Comparison of ENCODE assay signal across 17 cellular contexts in genomic region chr14:61219256-61219655, GRCh38.
DNase-seq lines count a peak whose midpoint lies in the region; ATAC-seq and TF ChIP-seq lines count a peak whose summit lies in the region.
"Had no signal": no experiment of that assay in that cellular context is flagged by ENCODE, and none has a peak within 500 bp of the region (broad histone marks: within the 10 kb centered on the region; RNA-seq: fewer than 3 reads in every experiment).

No MANE protein-coding gene starts in this region.

- no peaks in the 10 kb centered on the region for H3K79me2 ChIP-seq in GM23248 (ENCODE audit: insufficient read depth)

- H3F3A ChIP-seq in GM23248 (ENCODE audit: insufficient read depth): peaks cover 29% of the 10 kb centered on the region

- in situ Hi-C loops in GM23248 (cut with MboI): no loop called here

- ATAC-seq in activated CD8-positive, alpha-beta T cell treated with anti-CD3 and anti-CD28 coated beads for 36 hours: peak; percentile 49
- no peak for ATAC-seq in activated CD8-positive, alpha-beta T cell treated with anti-CD3 and anti-CD28 coated beads, Interleukin-2, amount 10 ng/mL, durations not matched to agents 7 days and 5 days
- no peak for ATAC-seq in activated CD4-positive, CD25-positive, alpha-beta regulatory T cell treated with anti-CD3 and anti-CD28 coated beads, Interleukin-2, amount 50 U/mL, for 24 hours
- ATAC-seq: GM12878 had no signal

- 22 to 33% methylated on average over 1 of the region's 1 CpG for WGBS in GM23248 (ENCODE audit: low coverage in 1 of 2, low lambda C conversion rate in 2 of 2, missing lambda C conversion rate in 2 of 2), 2 experiments

- H3K4me1 Mint-ChIP-seq in activated CD8-positive, alpha-beta T cell treated with anti-CD3 and anti-CD28 coated beads for 36 hours (ENCODE audit: low read depth): peaks cover 4% of the 10 kb centered on the region
- H3K4me1 Mint-ChIP-seq in activated CD8-positive, alpha-beta T cell treated with anti-CD3 and anti-CD28 coated beads, Interleukin-2, amount 10 ng/mL, durations not matched to agents 7 days and 5 days (ENCODE audit: low read depth): no peaks in the 10 kb centered on the region
- H3K4me1 Mint-ChIP-seq in mesothelial cell of epicardium: peaks cover 66% of the 10 kb centered on the region

- peaks cover 44% of the 10 kb centered on the region for H3K4me1 ChIP-seq in GM23248 (ENCODE audit: insufficient read depth)
- H3K4me1 ChIP-seq in adipocyte (ENCODE audit: control insufficient read depth, insufficient read depth, low read length): peaks cover 94% of the 10 kb centered on the region
- H3K4me1 ChIP-seq: Caco-2 had no signal

- H3K9me2 ChIP-seq in GM23248 (ENCODE audit: insufficient read depth): no peaks in the 10 kb centered on the region

- H4K20me1 ChIP-seq in GM23248 (ENCODE audit: insufficient read depth): no peaks in the 10 kb centered on the region

- intact Hi-C loops in activated CD8-positive, alpha-beta T cell treated with anti-CD3 and anti-CD28 coated beads for 36 hours (cut with micrococcal nuclease): no loop called here

- H3K27ac ChIP-seq in GM23248: peak overlapping the region; percentile 29
- H3K27ac ChIP-seq: KMS-11 had no signal

- no peak overlapping the region for H3K27ac Mint-ChIP-seq in activated CD8-positive, alpha-beta T cell treated with anti-CD3 and anti-CD28 coated beads for 36 hours
- H3K27ac Mint-ChIP-seq in activated CD8-positive, alpha-beta T cell treated with anti-CD3 and anti-CD28 coated beads, Interleukin-2, amount 10 ng/mL, durations not matched to agents 7 days and 5 days: no peak overlapping the region
- H3K27ac Mint-ChIP-seq in mesothelial cell of epicardium: peak overlapping the region; percentile 33
- H3K27ac Mint-ChIP-seq: CD14-positive monocyte had no signal

- H3K27me3 Mint-ChIP-seq in activated CD8-positive, alpha-beta T cell treated with anti-CD3 and anti-CD28 coated beads for 36 hours: peaks cover 30% of the 10 kb centered on the region
- peaks cover 42% of the 10 kb centered on the region for H3K27me3 Mint-ChIP-seq in activated CD8-positive, alpha-beta T cell treated with anti-CD3 and anti-CD28 coated beads, Interleukin-2, amount 10 ng/mL, durations not matched to agents 7 days and 5 days (ENCODE audit: low read depth)
- H3K27me3 Mint-ChIP-seq in mesothelial cell of epicardium (ENCODE audit: low read depth): peaks cover 2% of the 10 kb centered on the region

- DNase-seq in activated CD8-positive, alpha-beta T cell treated with anti-CD3 and anti-CD28 coated beads for 36 hours: peak; percentile 5
- DNase-seq in activated CD8-positive, alpha-beta T cell treated with anti-CD3 and anti-CD28 coated beads, Interleukin-2, amount 10 ng/mL, durations not matched to agents 7 days and 5 days: no peak
- DNase-seq in GM23248: peak; percentile 61
- peak; percentile 28 for DNase-seq in adipocyte (ENCODE audit: low read depth)
- no peak for DNase-seq in mesothelial cell of epicardium (ENCODE audit: low spot score in 2 of 2, unreplicated experiment in 2 of 2)
- DNase-seq in AG08396 (ENCODE audit: low spot score): no peak
- DNase-seq in T-helper 2 cell: no peak
- DNase-seq: Caco-2, DMS53, MG63, NCI-H1105, NCI-H1694 treated with DMSO at 0.1 percent for 48 hours, NCI-H446 had no signal

- H3K9me3 Mint-ChIP-seq in activated CD8-positive, alpha-beta T cell treated with anti-CD3 and anti-CD28 coated beads for 36 hours: no peaks in the 10 kb centered on the region
- no peaks in the 10 kb centered on the region for H3K9me3 Mint-ChIP-seq in activated CD8-positive, alpha-beta T cell treated with anti-CD3 and anti-CD28 coated beads, Interleukin-2, amount 10 ng/mL, durations not matched to agents 7 days and 5 days (ENCODE audit: insufficient read depth)
- no peaks in the 10 kb centered on the region for H3K9me3 Mint-ChIP-seq in mesothelial cell of epicardium
- H3K9me3 Mint-ChIP-seq: CD14-positive monocyte had no signal

- H2AFZ ChIP-seq in GM23248: peak overlapping the region; percentile 40; the same call in 1 of the 2 replicates

- no peak for TF ChIP-seq CTCF in activated CD8-positive, alpha-beta T cell treated with anti-CD3 and anti-CD28 coated beads for 36 hours (IDR thresholded peaks at IDR 0.05)
- TF ChIP-seq CTCF in mesothelial cell of epicardium (IDR thresholded peaks at IDR 0.05; ENCODE audit: unreplicated experiment): no peak

- H3K27me3 ChIP-seq in GM23248 (replicated peaks; ENCODE audit: insufficient read depth): no peaks in the 10 kb centered on the region
- H3K27me3 ChIP-seq in adipocyte (replicated peaks; ENCODE audit: control insufficient read depth, insufficient read depth, low read length): no peaks in the 10 kb centered on the region
- H3K27me3 ChIP-seq: MG63 had no signal

- H3K4me3 ChIP-seq in GM23248 (no peak overlapping the region), adipocyte (ENCODE audit: low read length) (no peak overlapping the region)
- H3K4me3 ChIP-seq: GM12878, MG63 had no signal

- H3K4me3 Mint-ChIP-seq in activated CD8-positive, alpha-beta T cell treated with anti-CD3 and anti-CD28 coated beads for 36 hours: no peak overlapping the region
- H3K4me3 Mint-ChIP-seq in activated CD8-positive, alpha-beta T cell treated with anti-CD3 and anti-CD28 coated beads, Interleukin-2, amount 10 ng/mL, durations not matched to agents 7 days and 5 days: no peak overlapping the region
- no peak overlapping the region for H3K4me3 Mint-ChIP-seq in mesothelial cell of epicardium

- CTCF ChIA-PET in activated CD8-positive, alpha-beta T cell treated with anti-CD3 and anti-CD28 coated beads for 36 hours (lab: Charles Lee): interaction anchor here (0.8 to 2.0 kb wide), 3 partner anchors 15 to 619 kb away, joined by 3 to 4 read pairs (median 4); no protein-coding TSS in a partner anchor
- CTCF ChIA-PET in activated CD8-positive, alpha-beta T cell treated with anti-CD3 and anti-CD28 coated beads, Interleukin-2, amount 10 ng/mL, durations not matched to agents 7 days and 5 days (lab: Charles Lee): interaction anchor here (2.2 kb wide), 1 partner anchor 34 kb away, joined by 5 read pairs; no protein-coding TSS in a partner anchor

- H3K9ac ChIP-seq in GM23248: no peak overlapping the region
- peak overlapping the region; percentile 16 for H3K9ac ChIP-seq in adipocyte (ENCODE audit: low read length)
- H3K9ac ChIP-seq: KMS-11 had no signal

- H3K36me3 Mint-ChIP-seq in activated CD8-positive, alpha-beta T cell treated with anti-CD3 and anti-CD28 coated beads for 36 hours (ENCODE audit: low read depth): no peaks in the 10 kb centered on the region
- no peaks in the 10 kb centered on the region for H3K36me3 Mint-ChIP-seq in activated CD8-positive, alpha-beta T cell treated with anti-CD3 and anti-CD28 coated beads, Interleukin-2, amount 10 ng/mL, durations not matched to agents 7 days and 5 days (ENCODE audit: low read depth)
- no peaks in the 10 kb centered on the region for H3K36me3 Mint-ChIP-seq in mesothelial cell of epicardium
- H3K36me3 Mint-ChIP-seq: CD14-positive monocyte had no signal

- H3K9me3 ChIP-seq in GM23248 (ENCODE audit: low read depth) (no peaks in the 10 kb centered on the region), adipocyte (ENCODE audit: control insufficient read depth, low read length) (no peaks in the 10 kb centered on the region)
- H3K9me3 ChIP-seq: Caco-2, MG63 had no signal

- H3K4me2 ChIP-seq in GM23248 (ENCODE audit: unreplicated experiment): peak overlapping the region; percentile 39
- H3K4me2 ChIP-seq: KMS-11 had no signal

- POLR2A ChIA-PET in activated CD8-positive, alpha-beta T cell treated with anti-CD3 and anti-CD28 coated beads for 36 hours (lab: Charles Lee): no interaction called here
- POLR2A ChIA-PET in activated CD8-positive, alpha-beta T cell treated with anti-CD3 and anti-CD28 coated beads, Interleukin-2, amount 10 ng/mL, durations not matched to agents 7 days and 5 days (lab: Charles Lee): no interaction called here

- no peaks in the 10 kb centered on the region for H3K36me3 ChIP-seq in GM23248 (ENCODE audit: low read depth)
- H3K36me3 ChIP-seq in adipocyte (ENCODE audit: control insufficient read depth, insufficient read depth, low read length, severe bottlenecking): no peaks in the 10 kb centered on the region
- H3K36me3 ChIP-seq: MG63 had no signal

Comparison
In these comparisons a context has a peak if more than half of its experiments do, and no peak if none do; other contexts are left out.
1. DNase-seq: peak in activated CD8-positive, alpha-beta T cell treated with anti-CD3 and anti-CD28 coated beads for 36 hours (single experiment), GM23248 (single experiment) and adipocyte (single experiment); none in activated CD8-positive, alpha-beta T cell treated with anti-CD3 and anti-CD28 coated beads, Interleukin-2, amount 10 ng/mL, durations not matched to agents 7 days and 5 days (single experiment), mesothelial cell of epicardium (0 of 2), AG08396 (single experiment) and T-helper 2 cell (0 of 5).